13 cellular contexts compared by ENCODE assay signal in the genomic region with DNA sequence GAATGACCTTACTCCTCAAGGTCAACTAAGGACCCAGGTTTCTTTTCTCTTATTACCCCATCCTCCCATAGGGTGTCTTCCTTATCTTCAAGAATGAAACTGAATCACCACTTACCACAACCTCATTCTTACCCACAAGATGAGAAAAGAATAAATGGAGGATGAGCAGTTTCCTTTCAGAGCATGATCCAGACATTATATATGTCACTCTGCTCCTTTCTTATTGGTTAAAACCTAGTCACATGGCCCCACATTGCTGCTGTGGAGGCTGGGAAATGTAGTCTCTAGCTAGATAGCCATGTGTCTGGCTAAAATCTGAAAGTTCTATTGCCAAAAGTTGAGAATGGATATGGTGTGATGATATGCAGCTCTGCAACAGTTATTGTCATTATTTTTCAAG.
DNase-seq lines count a peak whose midpoint lies in the region; ATAC-seq and TF ChIP-seq lines count a peak whose summit lies in the region.
"Had no signal": no experiment of that assay in that cellular context is flagged by ENCODE, and none has a peak within 500 bp of the region (broad histone marks: within the 10 kb centered on the region; RNA-seq: fewer than 3 reads in every experiment).

No MANE protein-coding gene starts in this region.

- H3K36me3 Mint-ChIP-seq in MCF 10A (ENCODE audit: insufficient read depth, unreplicated experiment) (no peaks in the 10 kb centered on the region), T-helper 17 cell (ENCODE audit: low read depth) (no peaks in the 10 kb centered on the region)
- H3K36me3 Mint-ChIP-seq in stimulated activated naive B cell treated with anti-CD40 and anti-IgM and Interleukin-4, amounts not matched to agents 10 μg/mL and 1 μg/mL and 100 μg/mL, for 72 hours, result no peaks in the 10 kb centered on the region
- H3K36me3 Mint-ChIP-seq: CD4-positive, CD25-positive, alpha-beta regulatory T cell had no signal

- in situ Hi-C loops in T47D (cut with HindIII; ENCODE audit: low pct_unique_long_range_greater_than_20kb, low sequenced_read_pairs), result no loop called here

- no peaks in the 10 kb centered on the region for H3K36me3 ChIP-seq in Karpas-422 (ENCODE audit: insufficient read depth, low read length)

- H3K27ac ChIP-seq in Karpas-422 (ENCODE audit: low read length), result no peak overlapping the region

- H3K9me3 Mint-ChIP-seq in MCF 10A (ENCODE audit: unreplicated experiment), result peaks cover 10% of the 10 kb centered on the region
- H3K9me3 Mint-ChIP-seq in stimulated activated naive B cell treated with anti-CD40 and anti-IgM and Interleukin-4, amounts not matched to agents 10 μg/mL and 1 μg/mL and 100 μg/mL, for 72 hours, result peaks cover 5 to 10% of the 10 kb centered on the region in 2 donors

- H3K9me2 ChIP-seq in Karpas-422 (replicated peaks; ENCODE audit: insufficient read depth, low read length), result no peaks in the 10 kb centered on the region

- peaks cover 9% of the 10 kb centered on the region for H3K4me1 ChIP-seq in Karpas-422 (ENCODE audit: low read length)

- DNase-seq in T47D (ENCODE audit: low read depth in 1 of 2, low spot score in 1 of 2) (peak; percentile 4 to 40), MCF 10A (ENCODE audit: unreplicated experiment) (no peak), Karpas-422 (peak; percentile 66), T-helper 17 cell (no peak), left cardiac atrium (no peak)
- no peak for DNase-seq in stimulated activated naive B cell treated with anti-CD40 and anti-IgM and Interleukin-4, amounts not matched to agents 10 μg/mL and 1 μg/mL and 100 μg/mL, for 72 hours
- DNase-seq: activated naive CD4-positive, alpha-beta T cell; caudate nucleus; nephron progenitor cell; right cardiac atrium had no signal

- no peak for TF ChIP-seq CTCF in MCF 10A (IDR thresholded peaks at IDR 0.05; ENCODE audit: unreplicated experiment)

- no peak overlapping the region for H3K4me2 ChIP-seq in Karpas-422 (ENCODE audit: low read depth, low read length, poor library complexity, severe bottlenecking)

- BruUV-seq in MCF 10A (replicated peaks; lab: Mats Ljungman, UMichigan), result no TSS peak

- H3K4me1 Mint-ChIP-seq in MCF 10A (ENCODE audit: insufficient read depth, unreplicated experiment) (no peaks in the 10 kb centered on the region), T-helper 17 cell (peaks cover 4% of the 10 kb centered on the region)
- H3K4me1 Mint-ChIP-seq in stimulated activated naive B cell treated with anti-CD40 and anti-IgM and Interleukin-4, amounts not matched to agents 10 μg/mL and 1 μg/mL and 100 μg/mL, for 72 hours, result no peaks in the 10 kb centered on the region
- H3K4me1 Mint-ChIP-seq: CD4-positive, CD25-positive, alpha-beta regulatory T cell had no signal

- no peak overlapping the region for H3K27ac Mint-ChIP-seq in MCF 10A (ENCODE audit: low read depth, unreplicated experiment)
- no peak overlapping the region for H3K27ac Mint-ChIP-seq in T-helper 17 cell
- no peak overlapping the region for H3K27ac Mint-ChIP-seq in stimulated activated naive B cell treated with anti-CD40 and anti-IgM and Interleukin-4, amounts not matched to agents 10 μg/mL and 1 μg/mL and 100 μg/mL, for 72 hours
- H3K27ac Mint-ChIP-seq: CD4-positive, CD25-positive, alpha-beta regulatory T cell had no signal

- H2AFZ ChIP-seq in Karpas-422 (ENCODE audit: low read length), result no peak overlapping the region

- H3K9ac ChIP-seq in Karpas-422 (ENCODE audit: low read length), result no peak overlapping the region

- no peak overlapping the region for H3K4me3 ChIP-seq in Karpas-422 (ENCODE audit: low read length)

- intact Hi-C loops in MCF 10A (cut with micrococcal nuclease), result no loop called here
- intact Hi-C loops in left cardiac atrium (cut with DNase I), result no loop called here

- H3K27me3 ChIP-seq in Karpas-422 (ENCODE audit: low read length), result no peaks in the 10 kb centered on the region

- peak; percentile 44 for ATAC-seq in T-helper 17 cell
- ATAC-seq in stimulated activated naive B cell treated with anti-CD40 and anti-IgM and Interleukin-4, amounts not matched to agents 10 μg/mL and 1 μg/mL and 100 μg/mL, for 72 hours (replicated peaks), result peak; percentile 34 to 57
- ATAC-seq in left cardiac atrium, result no peak
- no peak for ATAC-seq in GM21717 (IDR thresholded peaks at IDR 0.05; ENCODE audit: unreplicated experiment)
- no peak for ATAC-seq in HG03439 (IDR thresholded peaks at IDR 0.05; ENCODE audit: unreplicated experiment)
- ATAC-seq: right cardiac atrium had no signal

- H3K4me3 Mint-ChIP-seq in MCF 10A (ENCODE audit: unreplicated experiment), result no peak overlapping the region
- H3K4me3 Mint-ChIP-seq in T-helper 17 cell, result no peak overlapping the region
- H3K4me3 Mint-ChIP-seq in stimulated activated naive B cell treated with anti-CD40 and anti-IgM and Interleukin-4, amounts not matched to agents 10 μg/mL and 1 μg/mL and 100 μg/mL, for 72 hours, result no peak overlapping the region
- H3K4me3 Mint-ChIP-seq: CD4-positive, CD25-positive, alpha-beta regulatory T cell; nephron progenitor cell had no signal

- H3K79me2 ChIP-seq in Karpas-422 (ENCODE audit: low read length), result no peaks in the 10 kb centered on the region

- no peaks in the 10 kb centered on the region for H3K27me3 Mint-ChIP-seq in MCF 10A (ENCODE audit: insufficient read depth, unreplicated experiment)
- no peaks in the 10 kb centered on the region for H3K27me3 Mint-ChIP-seq in T-helper 17 cell
- H3K27me3 Mint-ChIP-seq in stimulated activated naive B cell treated with anti-CD40 and anti-IgM and Interleukin-4, amounts not matched to agents 10 μg/mL and 1 μg/mL and 100 μg/mL, for 72 hours, result no peaks in the 10 kb centered on the region
- H3K27me3 Mint-ChIP-seq: CD4-positive, CD25-positive, alpha-beta regulatory T cell had no signal

- no peaks in the 10 kb centered on the region for H4K20me1 ChIP-seq in Karpas-422 (ENCODE audit: insufficient read depth, low read depth, low read length)

- CTCF ChIA-PET in MCF 10A (lab: Yijun Ruan, JAX), result interaction anchor here (0.6 to 1.3 kb wide), 2 partner anchors 14 to 34 kb away, joined by 3 read pairs; no protein-coding TSS in a partner anchor

- H3K9me3 ChIP-seq in Karpas-422 (ENCODE audit: low read length), result no peaks in the 10 kb centered on the region
- H3K9me3 ChIP-seq in T-helper 17 cell (ENCODE audit: control insufficient read depth, low read length, poor library complexity, severe bottlenecking), result no peaks in the 10 kb centered on the region

- POLR2A ChIA-PET in MCF 10A (lab: Yijun Ruan, JAX), result no interaction called here

Comparison
In these comparisons a context has a peak if more than half of its experiments do, and no peak if none do; other contexts are left out.
1. DNase-seq: peak in T47D (2 of 2) and Karpas-422 (single experiment); none in MCF 10A (single experiment), T-helper 17 cell (0 of 3), stimulated activated naive B cell treated with anti-CD40 and anti-IgM and Interleukin-4, amounts not matched to agents 10 μg/mL and 1 μg/mL and 100 μg/mL, for 72 hours (single experiment) and left cardiac atrium (single experiment).
2. ATAC-seq: peak in T-helper 17 cell (single experiment) and stimulated activated naive B cell treated with anti-CD40 and anti-IgM and Interleukin-4, amounts not matched to agents 10 μg/mL and 1 μg/mL and 100 μg/mL, for 72 hours (2 of 2); none in left cardiac atrium (0 of 2), GM21717 (single experiment) and HG03439 (single experiment).